ENCODE assay signal across 8 cellular contexts in genomic region chr2:25342372-25343186, GRCh38. TPM values are rescaled to one million over a fixed set of nuclear protein-coding genes. Genes with fewer than 3 reads are reported as not detected.
DNase-seq lines count a peak whose midpoint lies in the region; ATAC-seq and TF ChIP-seq lines count a peak whose summit lies in the region.

No MANE protein-coding gene starts in this region.

- H3K4me1 ChIP-seq in OCI-LY3 (ENCODE audit: low read length): peaks cover 14% of the 10 kb centered on the region
- H3K4me1 ChIP-seq in mucosa of rectum (ENCODE audit: control insufficient read depth in 2 of 2, insufficient read depth in 2 of 2, low read length in 2 of 2): peaks cover 9 to 11% of the 10 kb centered on the region in 2 donors

- H3K4me3 Mint-ChIP-seq in activated T-cell treated with anti-CD3 and anti-CD28 coated beads, Interleukin-2, amount 50 U/mL, for 24 hours: peak overlapping the region; percentile 77

- DNase-seq in COR-L47 (lab: John Stamatoyannopoulos, UW) (peak; percentile 77), GM20000 (ENCODE audit: low spot score) (peak; percentile 95), HT1080 (ENCODE audit: low read depth) (peak; percentile 81)
- peak; percentile 89 for DNase-seq in activated T-cell treated with anti-CD3 and anti-CD28 coated beads, Interleukin-2, amount 50 U/mL, for 24 hours
- DNase-seq in stimulated activated CD8-positive, alpha-beta memory T cell treated with anti-CD3 and anti-CD28 coated beads, Interleukin-4, amount 100 ng/mL, for 48 hours: peak; percentile 86

- H3K36me3 Mint-ChIP-seq in activated T-cell treated with anti-CD3 and anti-CD28 coated beads, Interleukin-2, amount 50 U/mL, for 24 hours (ENCODE audit: low read depth): peaks cover 14% of the 10 kb centered on the region

- H3K36me3 ChIP-seq in OCI-LY3 (replicated peaks; ENCODE audit: low read depth, low read length) (no peaks in the 10 kb centered on the region), mucosa of rectum (ENCODE audit: control insufficient read depth in 2 of 2, insufficient read depth in 2 of 2, low read length in 2 of 2) (no peaks in the 10 kb centered on the region)

- H3K4me1 Mint-ChIP-seq in activated T-cell treated with anti-CD3 and anti-CD28 coated beads, Interleukin-2, amount 50 U/mL, for 24 hours (ENCODE audit: low read depth): peaks cover 48% of the 10 kb centered on the region

- H3K4me3 ChIP-seq in OCI-LY3 (ENCODE audit: low read length): peak overlapping the region; percentile 98
- peak overlapping the region; percentile 63 to 64 for H3K4me3 ChIP-seq in mucosa of rectum (ENCODE audit: low read length in 2 of 2)

- peak; percentile 96 for TF ChIP-seq CTCF in GM20000 (IDR thresholded peaks at IDR 0.05; ENCODE audit: extremely low read depth, missing control alignments)
- peak; percentile 79 for TF ChIP-seq CTCF in OCI-LY3 (IDR thresholded peaks at IDR 0.05; ENCODE audit: low read depth, low read length)

- H3K79me2 ChIP-seq in OCI-LY3 (ENCODE audit: low read length): no peaks in the 10 kb centered on the region

- peak; percentile 81 for ATAC-seq in esophagus mucosa

- H3K9me3 ChIP-seq in OCI-LY3 (ENCODE audit: insufficient read depth, low read length) (no peaks in the 10 kb centered on the region), mucosa of rectum (ENCODE audit: control insufficient read depth in 2 of 2, low read length in 2 of 2) (no peaks in the 10 kb centered on the region)

- peak overlapping the region; percentile 93 for H3K9ac ChIP-seq in OCI-LY3 (ENCODE audit: low read length)
- peak overlapping the region; percentile 32 to 48 for H3K9ac ChIP-seq in mucosa of rectum (ENCODE audit: low read depth in 1 of 2, low read length in 2 of 2)

- H2AFZ ChIP-seq in OCI-LY3 (ENCODE audit: low read depth, low read length): no peak overlapping the region

- H3K9me3 Mint-ChIP-seq in activated T-cell treated with anti-CD3 and anti-CD28 coated beads, Interleukin-2, amount 50 U/mL, for 24 hours: no peaks in the 10 kb centered on the region

- peak overlapping the region; percentile 97 for H3K4me2 ChIP-seq in OCI-LY3 (ENCODE audit: low read length)

- H3K27ac ChIP-seq in OCI-LY3 (ENCODE audit: low read length) (peak overlapping the region; percentile 56), mucosa of rectum (ENCODE audit: low read depth in 2 of 2, low read length in 2 of 2) (peak overlapping the region; percentile 55 to 58)

- H4K20me1 ChIP-seq in OCI-LY3 (ENCODE audit: insufficient read depth, low read length): peaks cover 19% of the 10 kb centered on the region

- H3K27me3 ChIP-seq in OCI-LY3 (ENCODE audit: low read depth, low read length) (peaks cover 20% of the 10 kb centered on the region), mucosa of rectum (ENCODE audit: control insufficient read depth in 2 of 2, insufficient read depth in 2 of 2, low read length in 2 of 2) (no peaks in the 10 kb centered on the region)

- peak overlapping the region; percentile 79 for H3K27ac Mint-ChIP-seq in activated T-cell treated with anti-CD3 and anti-CD28 coated beads, Interleukin-2, amount 50 U/mL, for 24 hours

- H3K27me3 Mint-ChIP-seq in activated T-cell treated with anti-CD3 and anti-CD28 coated beads, Interleukin-2, amount 50 U/mL, for 24 hours: no peaks in the 10 kb centered on the region

RNA-seq across cellular contexts. Expression of gene DNMT3A, which starts 0.9 kb away (rescaled TPM):
- total RNA-seq in HT1080 (2014; rRNA removed; shearing (Covaris generic)): 3.3 and 4.3 TPM in 2 replicates
- polyA plus RNA-seq in HT1080 (2015; cell fraction: cytosol; rRNA removed): 4.0 and 4.5 TPM in 2 replicates
- 8.8 and 10.2 TPM in 2 replicates for polyA plus RNA-seq in HT1080 (2015; cell fraction: nucleus; rRNA removed)
- 9.5 TPM for total RNA-seq in esophagus mucosa

Comparison
In these comparisons a context has a peak if more than half of its experiments do, and no peak if none do; other contexts are left out.
1. Peak in every context shown above with its lines: DNase-seq, ATAC-seq, H3K4me3 ChIP-seq and H3K27ac ChIP-seq.